ENCODE assay signal across 8 cellular contexts in the genomic region with DNA sequence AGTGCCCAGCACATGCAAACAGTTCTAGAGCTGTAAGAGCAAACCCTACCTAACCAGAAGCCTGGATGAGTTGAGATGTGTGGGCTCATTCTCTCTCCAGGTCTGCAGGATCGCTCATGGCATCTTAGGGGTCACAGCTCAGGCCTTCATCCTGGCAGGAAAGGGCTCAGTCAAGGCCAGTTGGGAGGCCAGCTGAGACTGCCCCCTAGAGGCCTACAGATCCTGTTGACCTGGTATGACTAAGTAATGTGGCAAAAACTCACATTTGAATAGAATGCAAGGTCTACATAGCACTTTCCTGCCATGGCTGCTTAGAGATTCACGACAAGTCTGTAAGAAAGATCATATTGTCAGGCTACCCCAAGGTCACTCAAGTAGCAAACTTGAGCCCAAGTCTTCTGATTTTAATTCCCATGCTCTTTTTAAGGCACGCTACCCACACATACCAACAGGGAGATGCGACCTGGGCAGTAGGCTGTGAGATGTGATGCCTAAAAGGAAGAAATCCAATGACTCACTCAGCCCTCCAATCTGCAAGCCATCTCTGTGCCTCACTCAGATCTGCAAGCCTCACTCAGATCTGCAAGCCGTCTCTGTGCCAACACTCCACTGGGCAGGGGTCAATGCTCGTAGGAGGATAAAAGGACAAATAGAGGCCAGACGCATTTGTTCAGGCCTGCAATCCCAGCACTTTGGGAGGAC. TPM values are rescaled to one million over a fixed set of nuclear protein-coding genes. Genes with fewer than 3 reads are reported as not detected.
DNase-seq lines count a peak whose midpoint lies in the region; ATAC-seq and TF ChIP-seq lines count a peak whose summit lies in the region.

No MANE protein-coding gene starts in this region.

- no peak overlapping the region for H3K4me3 ChIP-seq in cardiac fibroblast (replicated peaks in 1 of 2; ENCODE audit: low read depth in 2 of 2, low read length in 2 of 2)

- no peaks in the 10 kb centered on the region for H3K9me3 Mint-ChIP-seq in activated T-helper 1 cell treated with anti-CD3 and anti-CD28 coated beads, Interleukin-12 subunit alpha, Interleukin-12 subunit beta, Interleukin-2, Interleukin-4 antibody, amounts not matched to agents 30 ng/mL and 10 ng/mL and 1 ng/mL, durations not matched to agents 14 hours and 24 hours and 36 hours

- TF ChIP-seq CTCF in 22Rv1 (IDR thresholded peaks at IDR 0.05), result peak; percentile 71
- TF ChIP-seq CTCF in cardiac fibroblast (IDR thresholded peaks at IDR 0.05; ENCODE audit: low read depth, low read length), result peak; percentile 65

- H3K4me3 Mint-ChIP-seq in activated T-helper 1 cell treated with anti-CD3 and anti-CD28 coated beads, Interleukin-12 subunit alpha, Interleukin-12 subunit beta, Interleukin-2, Interleukin-4 antibody, amounts not matched to agents 30 ng/mL and 10 ng/mL and 1 ng/mL, durations not matched to agents 14 hours and 24 hours and 36 hours, result no peak overlapping the region

- no peak overlapping the region for H3K27ac Mint-ChIP-seq in activated T-helper 1 cell treated with anti-CD3 and anti-CD28 coated beads, Interleukin-12 subunit alpha, Interleukin-12 subunit beta, Interleukin-2, Interleukin-4 antibody, amounts not matched to agents 30 ng/mL and 10 ng/mL and 1 ng/mL, durations not matched to agents 14 hours and 24 hours and 36 hours

- intact Hi-C loops in activated T-helper 1 cell treated with anti-CD3 and anti-CD28 coated beads, Interleukin-12 subunit alpha, Interleukin-12 subunit beta, Interleukin-2, Interleukin-4 antibody, amounts not matched to agents 30 ng/mL and 10 ng/mL and 1 ng/mL, durations not matched to agents 14 hours and 24 hours and 36 hours (cut with micrococcal nuclease), result no loop called here

- ATAC-seq in HG03175 (IDR thresholded peaks at IDR 0.05; ENCODE audit: unreplicated experiment) (no peak), GM21723 (IDR thresholded peaks at IDR 0.05; ENCODE audit: unreplicated experiment) (no peak)

- H3K27ac ChIP-seq in 22Rv1, result no peak overlapping the region

- no peaks in the 10 kb centered on the region for H3K4me1 Mint-ChIP-seq in activated T-helper 1 cell treated with anti-CD3 and anti-CD28 coated beads, Interleukin-12 subunit alpha, Interleukin-12 subunit beta, Interleukin-2, Interleukin-4 antibody, amounts not matched to agents 30 ng/mL and 10 ng/mL and 1 ng/mL, durations not matched to agents 14 hours and 24 hours and 36 hours (ENCODE audit: low read depth)

- DNase-seq in EL, result peak; percentile 42
- peak; percentile 5 for DNase-seq in NCI-H748 treated with DMSO at 0.1 percent for 48 hours (lab: John Stamatoyannopoulos, UW)
- DNase-seq in cardiac fibroblast (ENCODE audit: low read depth in 2 of 2), result peak; percentile 29 to 59
- peak; percentile 39 for DNase-seq in mucosa of gallbladder (ENCODE audit: low spot score)
- DNase-seq in activated T-helper 1 cell treated with anti-CD3 and anti-CD28 coated beads, Interleukin-12 subunit alpha, Interleukin-12 subunit beta, Interleukin-2, Interleukin-4 antibody, amounts not matched to agents 30 ng/mL and 10 ng/mL and 1 ng/mL, durations not matched to agents 14 hours and 24 hours and 36 hours (ENCODE audit: low spot score), result no peak

- H3K36me3 Mint-ChIP-seq in activated T-helper 1 cell treated with anti-CD3 and anti-CD28 coated beads, Interleukin-12 subunit alpha, Interleukin-12 subunit beta, Interleukin-2, Interleukin-4 antibody, amounts not matched to agents 30 ng/mL and 10 ng/mL and 1 ng/mL, durations not matched to agents 14 hours and 24 hours and 36 hours (ENCODE audit: low read depth), result no peaks in the 10 kb centered on the region

- H3K27me3 Mint-ChIP-seq in activated T-helper 1 cell treated with anti-CD3 and anti-CD28 coated beads, Interleukin-12 subunit alpha, Interleukin-12 subunit beta, Interleukin-2, Interleukin-4 antibody, amounts not matched to agents 30 ng/mL and 10 ng/mL and 1 ng/mL, durations not matched to agents 14 hours and 24 hours and 36 hours (ENCODE audit: insufficient read depth), result peaks cover 2% of the 10 kb centered on the region

RNA-seq across cellular contexts. Expression of a gene that starts 5.1 kb away (rescaled TPM):
- total RNA-seq in mucosa of gallbladder, result 35.6 TPM
- not detected in 2 replicates for total RNA-seq in activated T-helper 1 cell treated with anti-CD3 and anti-CD28 coated beads, Interleukin-12 subunit alpha, Interleukin-12 subunit beta, Interleukin-2, Interleukin-4 antibody, amounts not matched to agents 30 ng/mL and 10 ng/mL and 1 ng/mL, durations not matched to agents 14 hours and 24 hours and 36 hours

RNA-seq across cellular contexts. Expression of a gene that starts 41.7 kb away (rescaled TPM):
- total RNA-seq in mucosa of gallbladder, result 431 TPM
- 66.3 and 70.4 TPM in 2 replicates for total RNA-seq in activated T-helper 1 cell treated with anti-CD3 and anti-CD28 coated beads, Interleukin-12 subunit alpha, Interleukin-12 subunit beta, Interleukin-2, Interleukin-4 antibody, amounts not matched to agents 30 ng/mL and 10 ng/mL and 1 ng/mL, durations not matched to agents 14 hours and 24 hours and 36 hours

Comparison
In these comparisons a context has a peak if more than half of its experiments do, and no peak if none do; other contexts are left out.
1. RNA of a gene that starts 5.1 kb away (total RNA-seq): 35.6 TPM in mucosa of gallbladder (single experiment); not detected in activated T-helper 1 cell treated with anti-CD3 and anti-CD28 coated beads, Interleukin-12 subunit alpha, Interleukin-12 subunit beta, Interleukin-2, Interleukin-4 antibody, amounts not matched to agents 30 ng/mL and 10 ng/mL and 1 ng/mL, durations not matched to agents 14 hours and 24 hours and 36 hours; every median in the first group is over 10 times any median in the second.